11 cellular contexts compared by ENCODE assay signal in the genomic region with DNA sequence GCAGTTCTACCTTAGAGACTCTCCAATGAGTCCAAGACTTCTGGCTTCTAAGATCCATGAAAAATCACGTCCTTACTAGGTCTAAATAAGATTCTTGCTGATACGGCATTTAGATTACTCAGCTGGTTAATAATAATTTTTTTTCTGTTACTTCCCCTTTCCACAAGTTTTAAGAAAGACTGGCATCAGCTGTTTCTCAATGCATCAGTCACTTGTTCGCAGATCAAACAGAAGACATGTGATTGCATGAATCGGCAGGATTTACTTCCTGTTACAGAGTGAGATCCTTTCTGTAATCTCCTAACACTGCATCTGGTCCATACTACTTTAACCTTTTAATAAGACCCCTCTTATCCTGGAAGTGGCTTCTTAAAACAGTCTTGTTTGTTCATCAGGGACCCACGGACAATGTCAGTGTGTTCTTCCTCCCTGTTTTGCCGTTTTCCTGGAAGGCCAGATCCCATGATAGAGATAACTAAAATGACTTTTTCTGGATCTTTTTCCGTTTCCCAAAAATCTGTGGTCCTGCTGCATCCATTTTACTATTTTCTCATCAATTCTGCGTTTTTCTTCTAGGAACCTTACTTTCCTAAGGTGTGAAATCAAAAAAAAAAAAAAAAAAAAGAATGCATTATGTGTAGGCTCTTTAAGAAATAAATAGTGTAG. TPM values are rescaled to one million over a fixed set of nuclear protein-coding genes. Genes with fewer than 3 reads are reported as not detected.
DNase-seq lines count a peak whose midpoint lies in the region; ATAC-seq, FAIRE-seq and TF ChIP-seq lines count a peak whose summit lies in the region.
"Had no signal": no experiment of that assay in that cellular context is flagged by ENCODE, and none has a peak within 500 bp of the region (broad histone marks: within the 10 kb centered on the region; RNA-seq: fewer than 3 reads in every experiment).

No MANE protein-coding gene starts in this region.

- in situ Hi-C loops in GM12878 (cut with MboI) (no loop called here), HepG2 (cut with HindIII; ENCODE audit: extremely low pct_ligation_motif_present, low pct_unique_long_range_greater_than_20kb) (loop anchor here (25.0 kb wide), 1 partner anchor 708 kb away; no protein-coding TSS in a partner anchor)

- peaks cover 13% of the 10 kb centered on the region for H3K4me1 Mint-ChIP-seq in activated T-cell treated with anti-CD3 and anti-CD28 coated beads, Interleukin-2, amount 50 U/mL, for 72 hours (ENCODE audit: low read depth)

- H4K20me1 ChIP-seq in GM12878 (ENCODE audit: control insufficient read depth, insufficient read depth): no peaks in the 10 kb centered on the region
- no peaks in the 10 kb centered on the region for H4K20me1 ChIP-seq in HepG2 (ENCODE audit: insufficient read depth, low read length)

- FAIRE-seq in GM12878 (lab: Jason Lieb, UNC) (no peak), HepG2 (lab: Jason Lieb, UNC) (no peak)

- H3K36me3 ChIP-seq in GM12878 (ENCODE audit: control insufficient read depth in 2 of 2, insufficient read depth in 2 of 2, low read length in 1 of 2) (no peaks in the 10 kb centered on the region), HepG2 (replicated peaks in 1 of 2; ENCODE audit: control insufficient read depth in 1 of 2, insufficient read depth in 2 of 2, low read length in 2 of 2) (no peaks in the 10 kb centered on the region)
- H3K36me3 ChIP-seq: thoracic aorta had no signal

- TF ChIP-seq CTCF in GM12878 (IDR thresholded peaks at IDR 0.05 in 2 of 3, conservative IDR thresholded peaks at IDR 0.05 in 1 of 3; ENCODE audit: control insufficient read depth in 2 of 3, extremely low read depth in 1 of 3, insufficient read depth in 1 of 3, low read depth in 3 of 3, low read length in 3 of 3): no peak
- TF ChIP-seq CTCF in HepG2 (CRISPR knock-in tag; IDR thresholded peaks at IDR 0.05): no peak

- H3K27ac Mint-ChIP-seq in activated T-cell treated with anti-CD3 and anti-CD28 coated beads, Interleukin-2, amount 50 U/mL, for 72 hours: no peak overlapping the region
- H3K27ac Mint-ChIP-seq: natural killer cell treated with Interleukin-12 subunit alpha and Interleukin-12 subunit beta and Interleukin-15 and Interleukin-18, amount 100 ng/mL, for 72 hours had no signal

- no peaks in the 10 kb centered on the region for H3K27me3 ChIP-seq in GM12878 (replicated peaks in 1 of 2; ENCODE audit: control insufficient read depth in 2 of 2, insufficient read depth in 2 of 2, low read length in 1 of 2)
- peaks cover 0 to 25% of the 10 kb centered on the region in 2 experiments; a peak in 2 of 5 replicates for H3K27me3 ChIP-seq in HepG2 (ENCODE audit: control insufficient read depth in 1 of 2, insufficient read depth in 2 of 2, low read length in 2 of 2)

- ATAC-seq in Right ventricle myocardium inferior (peak; percentile 44), GM12878 (peak; percentile 39), HepG2 (no peak), HG03095 (IDR thresholded peaks at IDR 0.05; ENCODE audit: unreplicated experiment) (no peak), GM18909 (IDR thresholded peaks at IDR 0.05; ENCODE audit: poor library complexity, unreplicated experiment) (no peak)
- no peak for ATAC-seq in activated T-cell treated with anti-CD3 and anti-CD28 coated beads, Interleukin-2, amount 50 U/mL, for 72 hours (replicated peaks in 1 of 2)
- ATAC-seq: natural killer cell treated with Interleukin-12 subunit alpha and Interleukin-12 subunit beta and Interleukin-15 and Interleukin-18, amount 100 ng/mL, for 72 hours had no signal

- H2AFZ ChIP-seq in GM12878 (ENCODE audit: control insufficient read depth, low read depth, low read length) (peak overlapping the region; percentile 34; the same call in 1 of the 2 replicates), HepG2 (ENCODE audit: low read length) (no peak overlapping the region)

- H3K4me2 ChIP-seq in GM12878 (ENCODE audit: control insufficient read depth, insufficient read depth) (no peak overlapping the region), HepG2 (ENCODE audit: low read depth, low read length) (no peak overlapping the region)

- no peaks in the 10 kb centered on the region for H3K9me3 Mint-ChIP-seq in activated T-cell treated with anti-CD3 and anti-CD28 coated beads, Interleukin-2, amount 50 U/mL, for 72 hours
- H3K9me3 Mint-ChIP-seq: natural killer cell treated with Interleukin-12 subunit alpha and Interleukin-12 subunit beta and Interleukin-15 and Interleukin-18, amount 100 ng/mL, for 72 hours had no signal

- no peak for TF ChIP-seq EP300 in GM12878 (IDR thresholded peaks at IDR 0.05; ENCODE audit: borderline replicate concordance in 1 of 2, control insufficient read depth in 1 of 2, low read depth in 2 of 2, low read length in 2 of 2)
- TF ChIP-seq EP300 in HepG2 (IDR thresholded peaks at IDR 0.05; ENCODE audit: low read depth in 2 of 2, low read length in 2 of 2): no peak
- TF ChIP-seq EP300 in HepG2 (CRISPR knock-in tag; IDR thresholded peaks at IDR 0.05; ENCODE audit: borderline replicate concordance): no peak

- no peaks in the 10 kb centered on the region for H3K79me2 ChIP-seq in GM12878 (ENCODE audit: control insufficient read depth, insufficient read depth, low read length)
- no peaks in the 10 kb centered on the region for H3K79me2 ChIP-seq in HepG2 (ENCODE audit: insufficient read depth, low read length)

- TF ChIP-seq POLR2A in GM12878 (IDR thresholded peaks at IDR 0.05; ENCODE audit: low read depth, low read length) (no peak), HepG2 (IDR thresholded peaks at IDR 0.05; ENCODE audit: insufficient read depth in 1 of 2, low read depth in 2 of 2, low read length in 2 of 2) (no peak)

- H3K9me3 ChIP-seq in GM12878 (replicated peaks; ENCODE audit: control insufficient read depth, insufficient read depth, low read length): no peaks in the 10 kb centered on the region
- no peaks in the 10 kb centered on the region for H3K9me3 ChIP-seq in HepG2 (ENCODE audit: low read length)
- H3K9me3 ChIP-seq: thoracic aorta had no signal

- no peaks in the 10 kb centered on the region for H3K36me3 Mint-ChIP-seq in activated T-cell treated with anti-CD3 and anti-CD28 coated beads, Interleukin-2, amount 50 U/mL, for 72 hours (ENCODE audit: insufficient read depth in 2 of 2)
- H3K36me3 Mint-ChIP-seq: natural killer cell treated with Interleukin-12 subunit alpha and Interleukin-12 subunit beta and Interleukin-15 and Interleukin-18, amount 100 ng/mL, for 72 hours had no signal

- WGBS in GM12878 (ENCODE audit: insufficient coverage, insufficient replicate concordance, low lambda C conversion rate, missing lambda C conversion rate): 71% methylated on average over 8 of the region's 8 CpGs
- WGBS in HepG2 (ENCODE audit: low lambda C conversion rate): 28% methylated on average over 8 of the region's 8 CpGs

- intact Hi-C loops in Right ventricle myocardium inferior (cut with DNase I) (no loop called here), cardiac septum (cut with DNase I) (no loop called here), GM12878 (cut with micrococcal nuclease; ENCODE audit: unreplicated experiment) (no loop called here), HepG2 (cut with micrococcal nuclease; ENCODE audit: unreplicated experiment) (no loop called here)

- no peak overlapping the region for H3K9ac ChIP-seq in GM12878 (ENCODE audit: control insufficient read depth, insufficient read depth, low read length)
- no peak overlapping the region for H3K9ac ChIP-seq in HepG2 (ENCODE audit: insufficient read depth, low read depth, low read length)

- SMC1A ChIA-PET in GM12878 (lab: Charles Lee; ENCODE audit: uncharacterized antibody, unreplicated experiment): interaction anchor here (1.8 kb wide), 1 partner anchor 200 kb away, joined by 7 read pairs; no protein-coding TSS in a partner anchor

- DNase-seq in Right ventricle myocardium inferior (ENCODE audit: missing footprints): no peak
- DNase-seq in cardiac septum (ENCODE audit: low spot score): no peak
- no peak for DNase-seq in GM12878 (ENCODE audit: low read depth, low spot score)
- no peak for DNase-seq in HepG2 (ENCODE audit: low spot score)
- no peak for DNase-seq in GM19238 (ENCODE audit: insufficient read length, low spot score)
- no peak for DNase-seq in activated T-cell treated with anti-CD3 and anti-CD28 coated beads, Interleukin-2, amount 50 U/mL, for 72 hours
- DNase-seq: NCI-H526 had no signal

- H3K27me3 Mint-ChIP-seq in activated T-cell treated with anti-CD3 and anti-CD28 coated beads, Interleukin-2, amount 50 U/mL, for 72 hours (ENCODE audit: low read depth): peaks cover 7% of the 10 kb centered on the region

- H3K4me3 Mint-ChIP-seq in activated T-cell treated with anti-CD3 and anti-CD28 coated beads, Interleukin-2, amount 50 U/mL, for 72 hours: no peak overlapping the region
- H3K4me3 Mint-ChIP-seq: natural killer cell treated with Interleukin-12 subunit alpha and Interleukin-12 subunit beta and Interleukin-15 and Interleukin-18, amount 100 ng/mL, for 72 hours had no signal

- H3K27ac ChIP-seq in GM12878 (ENCODE audit: control insufficient read depth, insufficient read depth) (no peak overlapping the region), HepG2 (ENCODE audit: extremely low read length, insufficient read depth, low read length) (no peak overlapping the region)
- H3K27ac ChIP-seq: thoracic aorta had no signal

- RAD21 ChIA-PET in GM12878 (lab: Charles Lee; ENCODE audit: unreplicated experiment): interaction anchor here (1.1 kb wide), 1 partner anchor 199 kb away, joined by 3 read pairs; no protein-coding TSS in a partner anchor

- POLR2A ChIA-PET in GM12878 (lab: Charles Lee) (no interaction called here), HepG2 (lab: Yijun Ruan, JAX) (no interaction called here)

- H3K4me1 ChIP-seq in GM12878 (ENCODE audit: control insufficient read depth, insufficient read depth, low read length) (0 out of 2 replicates have a peak, but pooled peaks cover 3% of the 10 kb centered on the region), HepG2 (ENCODE audit: insufficient read depth, low read length) (no peaks in the 10 kb centered on the region)

- TF ChIP-seq RAD21 in GM12878 (IDR thresholded peaks at IDR 0.05; ENCODE audit: insufficient read depth, low read depth, low read length): no peak
- no peak for TF ChIP-seq RAD21 in HepG2 (CRISPR knock-in tag; IDR thresholded peaks at IDR 0.05)

- BruUV-seq in GM12878 (replicated peaks; lab: Mats Ljungman, UMichigan) (no TSS peak), HepG2 (replicated peaks; lab: Mats Ljungman, UMichigan) (no TSS peak)

- CTCF ChIA-PET in GM12878 (lab: Yijun Ruan, JAX): interaction anchor here (1.9 to 18.8 kb wide), 3 partner anchors 9 to 192 kb away, joined by 6 to 1888 read pairs (median 9); partner anchors contain the start of genes RGS16 and RNASEL
- CTCF ChIA-PET in HepG2 (lab: Yijun Ruan, JAX; ENCODE audit: low intra/inter-chr PET ratio, low total read pairs): no interaction called here

- H3K4me3 ChIP-seq in GM12878 (no peak overlapping the region), HepG2 (replicated peaks in 1 of 3; ENCODE audit: insufficient read depth in 1 of 3, low read depth in 2 of 3, low read length in 3 of 3) (0 out of 6 replicates have a peak overlapping the region, but pooled peaks of 1 of the 3 experiments have one; percentile 12)
- H3K4me3 ChIP-seq: thoracic aorta had no signal

RNA-seq across cellular contexts. Expression of gene NPL, which starts 6.1 kb away (rescaled TPM):
- 6.1 TPM for total RNA-seq in Right ventricle myocardium inferior
- total RNA-seq in cardiac septum: 6.1 TPM
- total RNA-seq in GM12878 (2013; cell fraction: nucleolus; rRNA removed): 10.0 and 13.5 TPM in 2 replicates
- total RNA-seq in GM12878 (2014; rRNA removed): 15.3 and 19.2 TPM in 2 replicates
- 7.6 and 8.9 TPM in 2 replicates for total RNA-seq in GM12878 (2014; rRNA removed; fragmentation: Illumina TruSeq; extraction: Trizol)
- 10.8 and 11.9 TPM in 2 replicates for total RNA-seq in GM12878 (2021)
- 3.2 TPM for polyA plus RNA-seq in GM12878 (2011; ENCODE audit: low read depth)
- polyA plus RNA-seq in GM12878 (2011; rRNA removed): 5.3 and 8.2 TPM in 2 replicates
- polyA plus RNA-seq in GM12878 (2011; cell fraction: cytosol; rRNA removed): 3.7 and 6.6 TPM in 2 replicates
- 8.1 and 10.7 TPM in 2 replicates for polyA plus RNA-seq in GM12878 (2011; cell fraction: nucleus; rRNA removed)
- polyA plus RNA-seq in GM12878 (2012): 2.1 and 2.4 TPM in 2 replicates
- polyA plus RNA-seq in GM12878 (2014; fragmentation: Illumina TruSeq; extraction: Trizol): 12.0 and 15.4 TPM in 2 replicates
- 10 to 100 TPM; 12.6 to 15.1 TPM for polyA plus RNA-seq in GM12878 (2014; fragmentation: Nextera tagmentation; extraction: Ambion mirVana)
- 8.2 and 8.4 TPM in 2 replicates for polyA plus RNA-seq in GM12878 (2014; rRNA removed)
- polyA plus RNA-seq in GM12878 (2016; fragmentation: Nextera tagmentation; extraction: Ambion mirVana): 1 to 10 TPM; 8.5 to 9.1 TPM
- polyA minus RNA-seq in GM12878 (2011; rRNA and poly(A)+ RNA removed): 5.9 TPM in 2 replicates
- 0.53 and 5.4 TPM in 2 replicates for polyA minus RNA-seq in GM12878 (2011; cell fraction: cytosol; rRNA and poly(A)+ RNA removed)
- 2.5 and 6.7 TPM in 2 replicates for polyA minus RNA-seq in GM12878 (2011; cell fraction: nucleus; rRNA and poly(A)+ RNA removed)
- 0.04 TPM in 1 of 2 replicates, not detected in the other for total RNA-seq in HepG2 (2016; rRNA removed; fragmentation: Illumina TruSeq; extraction: Trizol)
- not detected in 2 replicates for total RNA-seq in HepG2 (2016; cell fraction: cytosol; rRNA removed; fragmentation: Illumina TruSeq; extraction: Trizol; ENCODE audit: low read depth)
- 0.07 and 0.15 TPM in 2 replicates for total RNA-seq in HepG2 (2016; cell fraction: insoluble cytoplasmic fraction; rRNA removed; fragmentation: Illumina TruSeq; extraction: Trizol)
- total RNA-seq in HepG2 (2016; cell fraction: membrane; rRNA removed; fragmentation: Illumina TruSeq; extraction: Trizol): not detected in 2 replicates
- not detected in 2 replicates for total RNA-seq in HepG2 (2016; cell fraction: nucleus; rRNA removed; fragmentation: Illumina TruSeq; extraction: Trizol)
- polyA plus RNA-seq in HepG2 (2011; rRNA removed): 0.03 and 0.07 TPM in 2 replicates
- polyA plus RNA-seq in HepG2 (2011; cell fraction: cytosol; rRNA removed): not detected in 2 replicates
- polyA plus RNA-seq in HepG2 (2011; cell fraction: nucleus; rRNA removed): not detected in 2 replicates
- 0.05 TPM in 1 of 2 replicates, not detected in the other for polyA plus RNA-seq in HepG2 (2012)
- polyA plus RNA-seq in HepG2 (2016; cell fraction: cytosol; fragmentation: Illumina TruSeq; extraction: Trizol; ENCODE audit: low read depth): not detected in 2 replicates
- polyA plus RNA-seq in HepG2 (2016; cell fraction: insoluble cytoplasmic fraction; fragmentation: Illumina TruSeq; extraction: Trizol; ENCODE audit: low read depth): 0.11 and 0.19 TPM in 2 replicates
- not detected in 2 replicates for polyA plus RNA-seq in HepG2 (2016; cell fraction: membrane; fragmentation: Illumina TruSeq; extraction: Trizol; ENCODE audit: low read depth)
- polyA plus RNA-seq in HepG2 (2016; cell fraction: nucleus; fragmentation: Illumina TruSeq; extraction: Trizol; ENCODE audit: insufficient read depth, low read depth): not detected in 2 replicates
- polyA minus RNA-seq in HepG2 (2011; rRNA and poly(A)+ RNA removed; ENCODE audit: low replicate concordance): 4.7 TPM in 1 of 2 replicates, not detected in the other
- not detected in 2 replicates for polyA minus RNA-seq in HepG2 (2011; cell fraction: cytosol; rRNA and poly(A)+ RNA removed)
- polyA minus RNA-seq in HepG2 (2011; cell fraction: nucleus; rRNA and poly(A)+ RNA removed): not detected in 2 replicates
- total RNA-seq in activated T-cell treated with anti-CD3 and anti-CD28 coated beads, Interleukin-2, amount 50 U/mL, for 72 hours: 1 to 10 TPM; 4.4 to 7.5 TPM

RNA-seq across cellular contexts. Expression of gene DHX9, which starts 43.5 kb away (rescaled TPM):
- total RNA-seq in Right ventricle myocardium inferior (65.3 TPM), cardiac septum (54.3 TPM), GM12878 (2014; rRNA removed) (165 and 178 TPM in 2 replicates), GM12878 (2014; rRNA removed; fragmentation: Illumina TruSeq; extraction: Trizol) (217 and 229 TPM in 2 replicates), GM12878 (2021) (227 and 235 TPM in 2 replicates), HepG2 (2016; rRNA removed; fragmentation: Illumina TruSeq; extraction: Trizol) (211 and 292 TPM in 2 replicates)
- total RNA-seq in GM12878 (2013; cell fraction: nucleolus; rRNA removed): 252 and 256 TPM in 2 replicates
- polyA plus RNA-seq in GM12878 (2011; ENCODE audit: low read depth): 87.0 TPM
- polyA plus RNA-seq in GM12878 (2011; rRNA removed) (234 and 266 TPM in 2 replicates), GM12878 (2014; fragmentation: Illumina TruSeq; extraction: Trizol) (219 and 238 TPM in 2 replicates), GM12878 (2014; fragmentation: Nextera tagmentation; extraction: Ambion mirVana) (100 to 1,000 TPM in 1 of 2 experiments, 10 to 100 TPM in 1; 90.7 to 130 TPM), GM12878 (2014; rRNA removed) (188 and 189 TPM in 2 replicates), GM12878 (2016; fragmentation: Nextera tagmentation; extraction: Ambion mirVana) (100 to 1,000 TPM; 214 to 221 TPM), HepG2 (2011; rRNA removed) (73.0 and 84.8 TPM in 2 replicates)
- polyA plus RNA-seq in GM12878 (2011; cell fraction: cytosol; rRNA removed): 145 and 170 TPM in 2 replicates
- 170 and 239 TPM in 2 replicates for polyA plus RNA-seq in GM12878 (2011; cell fraction: nucleus; rRNA removed)
- 81.9 and 103 TPM in 2 replicates for polyA plus RNA-seq in GM12878 (2012)
- polyA minus RNA-seq in GM12878 (2011; rRNA and poly(A)+ RNA removed): 226 and 292 TPM in 2 replicates
- polyA minus RNA-seq in GM12878 (2011; cell fraction: cytosol; rRNA and poly(A)+ RNA removed): 67.4 and 116 TPM in 2 replicates
- 111 and 161 TPM in 2 replicates for polyA minus RNA-seq in GM12878 (2011; cell fraction: nucleus; rRNA and poly(A)+ RNA removed)
- 16.1 and 20.6 TPM in 2 replicates for total RNA-seq in HepG2 (2016; cell fraction: cytosol; rRNA removed; fragmentation: Illumina TruSeq; extraction: Trizol; ENCODE audit: low read depth)
- total RNA-seq in HepG2 (2016; cell fraction: insoluble cytoplasmic fraction; rRNA removed; fragmentation: Illumina TruSeq; extraction: Trizol): 213 and 291 TPM in 2 replicates
- 42.1 and 50.4 TPM in 2 replicates for total RNA-seq in HepG2 (2016; cell fraction: membrane; rRNA removed; fragmentation: Illumina TruSeq; extraction: Trizol)
- total RNA-seq in HepG2 (2016; cell fraction: nucleus; rRNA removed; fragmentation: Illumina TruSeq; extraction: Trizol): 202 and 214 TPM in 2 replicates
- 58.2 and 75.5 TPM in 2 replicates for polyA plus RNA-seq in HepG2 (2011; cell fraction: cytosol; rRNA removed)
- polyA plus RNA-seq in HepG2 (2011; cell fraction: nucleus; rRNA removed): 60.1 and 67.7 TPM in 2 replicates
- 68.2 and 72.8 TPM in 2 replicates for polyA plus RNA-seq in HepG2 (2012)
- 10.6 and 12.5 TPM in 2 replicates for polyA plus RNA-seq in HepG2 (2016; cell fraction: cytosol; fragmentation: Illumina TruSeq; extraction: Trizol; ENCODE audit: low read depth)
- polyA plus RNA-seq in HepG2 (2016; cell fraction: insoluble cytoplasmic fraction; fragmentation: Illumina TruSeq; extraction: Trizol; ENCODE audit: low read depth): 227 and 240 TPM in 2 replicates
- 25.1 and 29.4 TPM in 2 replicates for polyA plus RNA-seq in HepG2 (2016; cell fraction: membrane; fragmentation: Illumina TruSeq; extraction: Trizol; ENCODE audit: low read depth)
- polyA plus RNA-seq in HepG2 (2016; cell fraction: nucleus; fragmentation: Illumina TruSeq; extraction: Trizol; ENCODE audit: insufficient read depth, low read depth): 148 and 178 TPM in 2 replicates
- 84.1 and 281 TPM in 2 replicates for polyA minus RNA-seq in HepG2 (2011; rRNA and poly(A)+ RNA removed; ENCODE audit: low replicate concordance)
- polyA minus RNA-seq in HepG2 (2011; cell fraction: cytosol; rRNA and poly(A)+ RNA removed): 66.0 and 78.2 TPM in 2 replicates
- 231 and 260 TPM in 2 replicates for polyA minus RNA-seq in HepG2 (2011; cell fraction: nucleus; rRNA and poly(A)+ RNA removed)
- 10 to 100 TPM; 94.6 to 98.4 TPM for total RNA-seq in activated T-cell treated with anti-CD3 and anti-CD28 coated beads, Interleukin-2, amount 50 U/mL, for 72 hours

Comparison
In these comparisons a context has a peak if more than half of its experiments do, and no peak if none do; other contexts are left out.
1. ATAC-seq: peak in Right ventricle myocardium inferior (single experiment) and GM12878 (single experiment); none in HepG2 (single experiment), HG03095 (single experiment), activated T-cell treated with anti-CD3 and anti-CD28 coated beads, Interleukin-2, amount 50 U/mL, for 72 hours (0 of 2) and GM18909 (single experiment).